8 cellular contexts compared by ENCODE assay signal in the genomic region with DNA sequence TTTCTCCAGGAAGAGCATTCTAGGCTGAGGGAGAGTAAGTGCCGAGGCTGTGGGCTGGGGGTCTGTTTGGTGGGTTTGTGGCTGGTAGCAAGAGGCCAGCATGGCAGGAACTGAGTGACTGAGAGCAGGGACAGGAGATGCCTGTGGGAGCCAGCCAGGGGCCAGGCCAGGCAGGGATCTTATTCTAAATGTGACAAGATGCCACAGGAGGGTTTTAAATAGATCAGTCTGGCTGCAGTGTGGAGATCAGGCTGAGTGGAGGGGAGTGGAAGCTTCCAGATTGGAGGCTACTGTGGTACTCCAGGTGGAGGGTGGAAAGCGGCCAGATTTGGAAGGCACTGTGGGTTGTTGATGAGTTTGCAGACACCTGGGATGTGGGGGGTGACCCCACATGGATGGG. TPM values are rescaled to one million over a fixed set of nuclear protein-coding genes. Genes with fewer than 3 reads are reported as not detected.
A peak's percentile ranks its signal among the peaks of the same experiment; 100 is the strongest.
DNase-seq lines count a peak whose midpoint lies in the region; ATAC-seq and TF ChIP-seq lines count a peak whose summit lies in the region.
"Not testable (repeated sequence)": the region's sequence is repeated elsewhere in the genome, so short reads cannot be mapped to it uniquely, and the experiment has no call there.
"Had no signal": no experiment of that assay in that cellular context is flagged by ENCODE, and none has a peak within 500 bp of the region (broad histone marks: within the 10 kb centered on the region; RNA-seq: fewer than 3 reads in every experiment).

No MANE protein-coding gene starts in this region.

- ATAC-seq in activated naive CD8-positive, alpha-beta T cell treated with anti-CD3 and anti-CD28 coated beads, Interleukin-2, amount 50 U/mL, for 24 hours = peak; percentile 16
- ATAC-seq in Right ventricle myocardium superior (ENCODE audit: poor library complexity) (peak; percentile 87), heart right ventricle (peak; percentile 42 to 88 (median 72)), left ventricle myocardium superior (peak; percentile 89), psoas muscle (peak in 3 of 4 donors; percentile 54 to 60 (median 57))

- WGBS in heart right ventricle, 2 donors = 33% methylated on average over 1 of the region's 2 CpGs; no CpG with 5 or more reads in 1 of the 2 donors
- 67% methylated on average over 1 of the region's 2 CpGs; no CpG with 5 or more reads in 2 of the 3 donors for WGBS in psoas muscle, 3 donors

- H3K9me3 ChIP-seq in heart right ventricle, psoas muscle: not testable (repeated sequence)

- H3K36me3 ChIP-seq in heart right ventricle; psoas muscle (ENCODE audit: insufficient read depth in 1 of 2, low read depth in 1 of 2): not testable (repeated sequence)

- H3K27ac Mint-ChIP-seq in activated naive CD8-positive, alpha-beta T cell treated with anti-CD3 and anti-CD28 coated beads, Interleukin-2, amount 50 U/mL, for 24 hours = not testable (repeated sequence)

- not testable (repeated sequence) for H3K4me3 Mint-ChIP-seq in activated naive CD8-positive, alpha-beta T cell treated with anti-CD3 and anti-CD28 coated beads, Interleukin-2, amount 50 U/mL, for 24 hours

- not testable (repeated sequence) for H3K27ac ChIP-seq in heart right ventricle, psoas muscle

- H3K4me3 ChIP-seq in heart right ventricle, psoas muscle: not testable (repeated sequence)

- not testable (repeated sequence) for H3K36me3 Mint-ChIP-seq in activated naive CD8-positive, alpha-beta T cell treated with anti-CD3 and anti-CD28 coated beads, Interleukin-2, amount 50 U/mL, for 24 hours (ENCODE audit: low read depth)

- intact Hi-C loops in Right ventricle myocardium superior (cut with DNase I); heart right ventricle (cut with DNase I); left ventricle myocardium superior (cut with micrococcal nuclease); psoas muscle (cut with DNase I): not testable (repeated sequence)

- H3K4me1 ChIP-seq in heart right ventricle, psoas muscle: not testable (repeated sequence)

- DNase-seq in activated naive CD8-positive, alpha-beta T cell treated with anti-CD3 and anti-CD28 coated beads, Interleukin-2, amount 50 U/mL, for 24 hours; Right ventricle myocardium superior; heart right ventricle; left ventricle myocardium superior; psoas muscle: not testable (repeated sequence)

- not testable (repeated sequence) for H3K27me3 ChIP-seq in heart right ventricle; psoas muscle (ENCODE audit: insufficient read depth in 3 of 3, low read length in 2 of 3)

- H3K4me1 Mint-ChIP-seq in activated naive CD8-positive, alpha-beta T cell treated with anti-CD3 and anti-CD28 coated beads, Interleukin-2, amount 50 U/mL, for 24 hours = not testable (repeated sequence)

- TF ChIP-seq CTCF in heart right ventricle (IDR thresholded peaks at IDR 0.05); psoas muscle (IDR thresholded peaks at IDR 0.05): not testable (repeated sequence)

- H3K27me3 Mint-ChIP-seq in activated naive CD8-positive, alpha-beta T cell treated with anti-CD3 and anti-CD28 coated beads, Interleukin-2, amount 50 U/mL, for 24 hours = not testable (repeated sequence)

- H3K9me3 Mint-ChIP-seq in activated naive CD8-positive, alpha-beta T cell treated with anti-CD3 and anti-CD28 coated beads, Interleukin-2, amount 50 U/mL, for 24 hours = not testable (repeated sequence)

RNA-seq across cellular contexts. Expression of a gene that starts 28.9 kb away (rescaled TPM):
- total RNA-seq in Right ventricle myocardium superior = 0.70 TPM
- under 1 TPM in 6 of 10 donors, not detected in 4; 0.23 to 1.00 (median 0.49) TPM for total RNA-seq in heart right ventricle
- under 1 TPM; 0.12 to 0.51 TPM for polyA plus RNA-seq in heart right ventricle
- 0.74 TPM for total RNA-seq in left ventricle myocardium superior
- total RNA-seq in psoas muscle = under 1 TPM in 2 of 4 donors, not detected in 2; 0.22 to 0.30 TPM
- under 1 TPM; 0.03 to 0.07 (median 0.03) TPM for polyA plus RNA-seq in psoas muscle
- total RNA-seq: Caco-2; Calu3; CD8-positive, alpha-beta T cell had no signal

Comparison
In these comparisons a context has a peak if more than half of its experiments do, and no peak if none do; other contexts are left out.
1. ATAC-seq: peak in every context shown above with its lines; median percentile 89 in left ventricle myocardium superior; 87 in Right ventricle myocardium superior; 72 in heart right ventricle; 57 in psoas muscle; 16 in activated naive CD8-positive, alpha-beta T cell treated with anti-CD3 and anti-CD28 coated beads, Interleukin-2, amount 50 U/mL, for 24 hours.